In genomic region chr1:211749251-211749650, GRCh38 we compare ENCODE assay signal across 18 cellular contexts.
DNase-seq lines count a peak whose midpoint lies in the region; ATAC-seq, FAIRE-seq and TF ChIP-seq lines count a peak whose summit lies in the region.
"Had no signal": no experiment of that assay in that cellular context is flagged by ENCODE, and none has a peak within 500 bp of the region (broad histone marks: within the 10 kb centered on the region; RNA-seq: fewer than 3 reads in every experiment).

No MANE protein-coding gene starts in this region.

- no peak overlapping the region for H3K27ac ChIP-seq in Panc1 (ENCODE audit: low read length)
- H3K27ac ChIP-seq in angular gyrus (ENCODE audit: low read depth, low read length), result peak overlapping the region; percentile 68
- H3K27ac ChIP-seq in layer of hippocampus (ENCODE audit: low read depth, low read length), result peak overlapping the region; percentile 69
- H3K27ac ChIP-seq in temporal lobe (ENCODE audit: low read depth, low read length), result peak overlapping the region; percentile 80

- H3K4me1 ChIP-seq in Panc1 (ENCODE audit: control insufficient read depth, insufficient read depth, low read length), result no peaks in the 10 kb centered on the region; the same call in 1 of the 2 replicates

- POLR2A ChIA-PET in Panc1 (lab: Charles Lee), result no interaction called here

- H3K9me3 ChIP-seq in Panc1 (ENCODE audit: control insufficient read depth, insufficient read depth, low read depth, low read length), result no peaks in the 10 kb centered on the region
- H3K9me3 ChIP-seq: BE2C had no signal

- peaks cover 7% of the 10 kb centered on the region for H3K36me3 ChIP-seq in Panc1 (ENCODE audit: control insufficient read depth, insufficient read depth, low read length)

- ATAC-seq in Panc1, result no peak
- ATAC-seq: GM12878, HepG2 had no signal

- in situ Hi-C loops in Panc1 (cut with HindIII; ENCODE audit: low pct_unique_long_range_greater_than_20kb, low sequenced_read_pairs), result no loop called here

- no peaks in the 10 kb centered on the region for H3K27me3 ChIP-seq in Panc1 (ENCODE audit: control insufficient read depth, insufficient read depth, low read length)
- H3K27me3 ChIP-seq in layer of hippocampus (ENCODE audit: control insufficient read depth, insufficient read depth, low read length), result no peaks in the 10 kb centered on the region
- H3K27me3 ChIP-seq: BE2C had no signal

- FAIRE-seq in HTR-8/SVneo (lab: Jason Lieb, UNC), result no peak
- FAIRE-seq: GM12878, GM19239, H1, HepG2 had no signal

- TSS peak; percentile 27 for BruUV-seq in Panc1 (replicated peaks; lab: Mats Ljungman, UMichigan)

- CTCF ChIA-PET in Panc1 (lab: Charles Lee), result no interaction called here

- DNase-seq in Panc1 (ENCODE audit: low read depth, low spot score), result no peak
- DNase-seq in COLO668 (lab: John Stamatoyannopoulos, UW; ENCODE audit: unreplicated experiment), result no peak
- DNase-seq in CD1c-positive myeloid dendritic cell (ENCODE audit: extremely low spot score), result no peak
- no peak for DNase-seq in HTR-8/SVneo (ENCODE audit: insufficient read length, low spot score)
- DNase-seq: ACHN; BE2C; C1 segment of cervical spinal cord; CD4-positive, alpha-beta T cell; DMS79 treated with DMSO at 0.1 percent for 48 hours; GF-D8; H9 had no signal

- TF ChIP-seq CTCF in Panc1 (IDR thresholded peaks at IDR 0.05), result 0 out of 2 replicates have a peak, but pooled peaks have one; percentile 5

- H3K4me3 ChIP-seq in Panc1 (ENCODE audit: low read depth in 2 of 2, low read length in 2 of 2), result no peak overlapping the region
- H3K4me3 ChIP-seq: GM12878 had no signal

- intact Hi-C loops in Panc1 (cut with micrococcal nuclease; ENCODE audit: unreplicated experiment), result no loop called here
